Comparison of ENCODE assay signal across 8 cellular contexts in the genomic region with DNA sequence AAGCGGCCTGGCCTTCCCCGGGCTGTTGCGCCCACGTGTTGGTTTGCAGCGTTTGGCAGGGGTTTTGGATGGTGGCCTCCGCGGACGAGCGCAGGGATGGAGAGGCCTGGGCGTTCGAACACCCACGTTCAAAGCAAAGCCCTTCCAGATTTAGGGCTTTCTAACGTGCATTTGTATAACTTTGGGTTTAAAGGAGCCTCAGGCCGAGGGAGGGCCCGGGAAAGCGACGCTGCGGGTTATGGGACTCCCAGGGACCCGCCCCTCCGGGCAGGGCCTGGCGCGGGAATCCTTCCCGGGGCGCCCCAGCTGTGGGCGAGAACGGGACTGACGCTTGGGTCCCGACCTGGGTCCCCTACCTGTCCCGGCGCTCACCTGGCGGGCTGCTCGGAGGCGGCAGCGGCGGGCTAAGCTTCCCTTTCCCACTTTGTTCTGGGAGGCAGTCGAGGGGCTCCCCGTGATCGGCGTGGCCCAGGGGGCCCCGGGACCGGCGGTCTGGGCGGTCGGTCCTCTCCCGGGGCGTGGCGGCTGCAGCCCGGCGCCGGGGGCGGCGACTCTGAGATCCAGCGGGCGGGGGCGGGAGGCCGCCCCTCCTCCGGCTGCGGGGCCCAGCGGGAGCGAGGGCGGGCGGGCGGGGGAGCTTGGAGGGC. TPM values are rescaled to one million over a fixed set of nuclear protein-coding genes. Genes with fewer than 3 reads are reported as not detected.
A peak's percentile ranks its signal among the peaks of the same experiment; 100 is the strongest.
DNase-seq lines count a peak whose midpoint lies in the region; ATAC-seq, FAIRE-seq and TF ChIP-seq lines count a peak whose summit lies in the region.

TSS of gene FBXO17 (minus strand) at position 529 of the 647 bp plus-strand sequence. CDS start 25,423 bp downstream, outside the sequence.

- DNase-seq in CD4-positive, CD25-positive, alpha-beta regulatory T cell, result no peak
- peak; percentile 94 for DNase-seq in NCI-H2227 treated with DMSO at 0.1 percent for 48 hours (lab: John Stamatoyannopoulos, UW)
- peak; percentile 75 for DNase-seq in coronary artery (ENCODE audit: low spot score)
- DNase-seq in kidney glomerular epithelial cell (lab: John Stamatoyannopoulos, UW), result peak; percentile 54
- DNase-seq in small intestine, result peak; percentile 40
- no peak for DNase-seq in DMS153 treated with DMSO at 0.1 percent for 48 hours (lab: John Stamatoyannopoulos, UW; ENCODE audit: unreplicated experiment)
- no peak for DNase-seq in SKM-1 treated with dmso at 0.1 percent for 144 hours (lab: John Stamatoyannopoulos, UW; ENCODE audit: unreplicated experiment)
- no peak for DNase-seq in COLO829 (ENCODE audit: low spot score)

- ATAC-seq in CD4-positive, CD25-positive, alpha-beta regulatory T cell (ENCODE audit: low read depth in 2 of 2), result no peak

- H3K4me1 ChIP-seq in CD4-positive, CD25-positive, alpha-beta regulatory T cell (ENCODE audit: control insufficient read depth, insufficient read depth, low read length, poor library complexity, severe bottlenecking), result no peaks in the 10 kb centered on the region
- H3K4me1 ChIP-seq in small intestine (ENCODE audit: control insufficient read depth in 2 of 2, insufficient read depth in 1 of 2, low read depth in 1 of 2, low read length in 1 of 2), result peaks cover 0 to 5% of the 10 kb centered on the region in 2 donors

- H3K27me3 Mint-ChIP-seq in CD4-positive, CD25-positive, alpha-beta regulatory T cell, result peaks cover 17% of the 10 kb centered on the region

- 5 to 12% (median 6%) methylated on average over 35 to 63 of the region's 63 CpGs for WGBS in small intestine, 3 donors

- H3K27ac ChIP-seq in CD4-positive, CD25-positive, alpha-beta regulatory T cell (ENCODE audit: insufficient read depth, low read length, poor library complexity, severe bottlenecking), result no peak within 1 kb of the TSS
- H3K27ac ChIP-seq in coronary artery, result peak within 1 kb of the TSS; percentile 80 to 97
- H3K27ac ChIP-seq in small intestine (ENCODE audit: low read depth in 1 of 2, low read length in 1 of 2), result peak within 1 kb of the TSS; percentile 61 to 82

- no peak within 1 kb of the TSS for H3K27ac Mint-ChIP-seq in CD4-positive, CD25-positive, alpha-beta regulatory T cell

- TF ChIP-seq CTCF in coronary artery (IDR thresholded peaks at IDR 0.05), result no peak

- no peak within 1 kb of the TSS for H3K4me3 ChIP-seq in CD4-positive, CD25-positive, alpha-beta regulatory T cell (ENCODE audit: low read depth, low read length)
- H3K4me3 ChIP-seq in coronary artery, result peak within 1 kb of the TSS; percentile 90
- peak within 1 kb of the TSS; percentile 33 to 65 for H3K4me3 ChIP-seq in small intestine (ENCODE audit: low read depth in 1 of 2, low read length in 2 of 2)

- H3K9me3 Mint-ChIP-seq in CD4-positive, CD25-positive, alpha-beta regulatory T cell, result peaks cover 0 to 6% (median under 1%) of the 10 kb centered on the region in 7 donors

- peaks cover 0 to 21% (median 6%) of the 10 kb centered on the region in 4 donors for H3K4me1 Mint-ChIP-seq in CD4-positive, CD25-positive, alpha-beta regulatory T cell

- peaks cover 3% of the 10 kb centered on the region for H3K27me3 ChIP-seq in CD4-positive, CD25-positive, alpha-beta regulatory T cell (ENCODE audit: control insufficient read depth, insufficient read depth, low read length)
- peaks cover 0 to 3% of the 10 kb centered on the region in 2 donors for H3K27me3 ChIP-seq in small intestine (ENCODE audit: control insufficient read depth in 2 of 2, insufficient read depth in 2 of 2, low read length in 2 of 2)

- H3K4me3 Mint-ChIP-seq in CD4-positive, CD25-positive, alpha-beta regulatory T cell, result peak within 1 kb of the TSS; percentile 7 to 72 (median 57)

- no peak for FAIRE-seq in small intestine (lab: Jason Lieb, UNC)

- H3K36me3 ChIP-seq in CD4-positive, CD25-positive, alpha-beta regulatory T cell (ENCODE audit: control insufficient read depth, insufficient read depth, low read length), result no peaks in the 10 kb centered on the region
- H3K36me3 ChIP-seq in small intestine (ENCODE audit: control insufficient read depth in 2 of 2, insufficient read depth in 2 of 2, low read length in 2 of 2), result no peaks in the 10 kb centered on the region

- no peaks in the 10 kb centered on the region for H3K36me3 Mint-ChIP-seq in CD4-positive, CD25-positive, alpha-beta regulatory T cell

- no peaks in the 10 kb centered on the region for H3K9me3 ChIP-seq in CD4-positive, CD25-positive, alpha-beta regulatory T cell (ENCODE audit: control insufficient read depth in 2 of 2, low read length in 2 of 2)
- no peaks in the 10 kb centered on the region for H3K9me3 ChIP-seq in small intestine (ENCODE audit: control insufficient read depth, low read depth)

RNA-seq across cellular contexts. Expression of gene FBXO17, which starts in this region (rescaled TPM):
- not detected for total RNA-seq in CD4-positive, CD25-positive, alpha-beta regulatory T cell
- under 1 TPM in 2 of 4 donors, not detected in 2; 0.14 to 0.30 TPM for polyA plus RNA-seq in CD4-positive, CD25-positive, alpha-beta regulatory T cell
- polyA plus RNA-seq in small intestine, result 1 to 10 TPM; 2.4 to 9.7 (median 2.7) TPM

Comparison
In these comparisons a context has a peak if more than half of its experiments do, and no peak if none do; other contexts are left out.
1. DNase-seq: peak in NCI-H2227 treated with DMSO at 0.1 percent for 48 hours (single experiment), coronary artery (single experiment), kidney glomerular epithelial cell (single experiment) and small intestine (single experiment); none in CD4-positive, CD25-positive, alpha-beta regulatory T cell (0 of 3), DMS153 treated with DMSO at 0.1 percent for 48 hours (single experiment), SKM-1 treated with dmso at 0.1 percent for 144 hours (single experiment) and COLO829 (single experiment).